In genomic region chr1:32993215-32993566, GRCh38 we compare ENCODE assay signal across 8 cellular contexts. TPM values are rescaled to one million over a fixed set of nuclear protein-coding genes. Genes with fewer than 3 reads are reported as not detected.
A peak's percentile ranks its signal among the peaks of the same experiment; 100 is the strongest.
DNase-seq lines count a peak whose midpoint lies in the region; ATAC-seq and FAIRE-seq lines count a peak whose summit lies in the region.

No MANE protein-coding gene starts in this region.

- no peaks in the 10 kb centered on the region for H3K27me3 Mint-ChIP-seq in central memory CD8-positive, alpha-beta T cell

- peaks cover 1% of the 10 kb centered on the region for H3K36me3 Mint-ChIP-seq in central memory CD8-positive, alpha-beta T cell (ENCODE audit: insufficient read depth)

- H3K27ac ChIP-seq in small intestine (ENCODE audit: low read depth in 1 of 2, low read length in 1 of 2), result peak overlapping the region; percentile 57 to 87

- H3K36me3 ChIP-seq in small intestine (ENCODE audit: control insufficient read depth in 2 of 2, insufficient read depth in 2 of 2, low read length in 2 of 2), result no peaks in the 10 kb centered on the region

- DNase-seq in NOMO-1 (lab: John Stamatoyannopoulos, UW; ENCODE audit: unreplicated experiment in 2 of 2), result peak; percentile 30 to 72
- DNase-seq in NOMO-1 treated with dmso at 0.1 percent for 144 hours (lab: John Stamatoyannopoulos, UW; ENCODE audit: unreplicated experiment), result no peak
- DNase-seq in MV-4-11 (lab: John Stamatoyannopoulos, UW), result peak; percentile 85
- no peak for DNase-seq in central memory CD8-positive, alpha-beta T cell (ENCODE audit: low spot score in 2 of 2)
- DNase-seq in small intestine, result no peak
- no peak for DNase-seq in SHP77 treated with DMSO at 0.1 percent for 48 hours (lab: John Stamatoyannopoulos, UW)
- no peak for DNase-seq in amniotic stem cell (lab: John Stamatoyannopoulos, UW)

- ATAC-seq in central memory CD8-positive, alpha-beta T cell (replicated peaks; ENCODE audit: extremely low read depth, poor library complexity, severe bottlenecking), result no peak
- ATAC-seq in GM18517 (IDR thresholded peaks at IDR 0.05; ENCODE audit: unreplicated experiment), result no peak

- H3K27me3 ChIP-seq in small intestine (ENCODE audit: control insufficient read depth in 2 of 2, insufficient read depth in 2 of 2, low read length in 2 of 2), result no peaks in the 10 kb centered on the region

- no peaks in the 10 kb centered on the region for H3K9me3 ChIP-seq in small intestine (ENCODE audit: control insufficient read depth, low read depth)

- H3K4me3 ChIP-seq in small intestine (ENCODE audit: low read depth in 1 of 2, low read length in 2 of 2), result no peak overlapping the region

- H3K4me1 Mint-ChIP-seq in central memory CD8-positive, alpha-beta T cell, result peaks cover 10% of the 10 kb centered on the region

- H3K4me1 ChIP-seq in small intestine (ENCODE audit: control insufficient read depth in 2 of 2, insufficient read depth in 1 of 2, low read depth in 1 of 2, low read length in 1 of 2), result peaks cover 0 to 3% of the 10 kb centered on the region in 2 donors

- WGBS in small intestine, 3 donors, result 87 to 92% (median 89%) methylated on average over 9 of the region's 9 CpGs

- H3K4me3 Mint-ChIP-seq in central memory CD8-positive, alpha-beta T cell, result no peak overlapping the region

- H3K27ac Mint-ChIP-seq in central memory CD8-positive, alpha-beta T cell (ENCODE audit: low read depth), result peak overlapping the region; percentile 19

- no peaks in the 10 kb centered on the region for H3K9me3 Mint-ChIP-seq in central memory CD8-positive, alpha-beta T cell

- no peak for FAIRE-seq in small intestine (lab: Jason Lieb, UNC)

RNA-seq across cellular contexts. Expression of gene RNF19B, which starts 28.6 kb away (rescaled TPM):
- polyA plus RNA-seq in small intestine, result 10 to 100 TPM; 20.8 to 29.2 (median 28.9) TPM

RNA-seq across cellular contexts. Expression of gene AK2, which starts 43.5 kb away (rescaled TPM):
- polyA plus RNA-seq in small intestine, result 100 to 1,000 TPM; 180 to 208 (median 202) TPM

Comparison
In these comparisons a context has a peak if more than half of its experiments do, and no peak if none do; other contexts are left out.
1. DNase-seq: peak in NOMO-1 (2 of 2) and MV-4-11 (single experiment); none in NOMO-1 treated with dmso at 0.1 percent for 144 hours (single experiment), central memory CD8-positive, alpha-beta T cell (0 of 2), small intestine (single experiment), SHP77 treated with DMSO at 0.1 percent for 48 hours (single experiment) and amniotic stem cell (single experiment).